In genomic region chr5:139723986-139724587, GRCh38 we compare ENCODE assay signal across 20 cellular contexts.
DNase-seq lines count a peak whose midpoint lies in the region; ATAC-seq and TF ChIP-seq lines count a peak whose summit lies in the region.
"Had no signal": no experiment of that assay in that cellular context is flagged by ENCODE, and none has a peak within 500 bp of the region (broad histone marks: within the 10 kb centered on the region; RNA-seq: fewer than 3 reads in every experiment).

No MANE protein-coding gene starts in this region.

- H3K36me3 Mint-ChIP-seq in HFFc6 (ENCODE audit: low read depth) (peaks cover 13% of the 10 kb centered on the region; the same call in 1 of the 2 replicates), neural crest cell (ENCODE audit: low read depth) (peaks cover 3% of the 10 kb centered on the region)

- TF ChIP-seq CTCF in HFFc6 (IDR thresholded peaks at IDR 0.05): no peak
- TF ChIP-seq CTCF in neural crest cell (conservative IDR thresholded peaks at IDR 0.05): no peak

- H3K27ac ChIP-seq in cingulate gyrus (ENCODE audit: low read depth, low read length) (peak overlapping the region; percentile 40), substantia nigra (ENCODE audit: low read depth, low read length, poor library complexity, severe bottlenecking) (peak overlapping the region; percentile 72)
- H3K27ac ChIP-seq: BLaER1 treated with 17β-estradiol and CSF1 and Interleukin-3, amounts not matched to agents 10 nM and 100 nM; KMS-11 had no signal

- H3K27me3 Mint-ChIP-seq in HFFc6 (ENCODE audit: insufficient read depth): peaks cover 2% of the 10 kb centered on the region; the same call in 1 of the 2 replicates
- H3K27me3 Mint-ChIP-seq in neural crest cell (ENCODE audit: low read depth): no peaks in the 10 kb centered on the region

- H3K4me1 Mint-ChIP-seq in HFFc6 (ENCODE audit: low read depth) (peaks cover 21% of the 10 kb centered on the region), neural crest cell (peaks cover 11% of the 10 kb centered on the region)

- intact Hi-C loops in posterior cingulate gyrus (cut with DNase I): no loop called here

- H3K9me3 Mint-ChIP-seq in HFFc6 (peaks cover 16% of the 10 kb centered on the region), neural crest cell (no peaks in the 10 kb centered on the region)

- H3K27ac Mint-ChIP-seq in HFFc6: peak overlapping the region; percentile 20; the same call in 1 of the 2 replicates
- H3K27ac Mint-ChIP-seq in neural crest cell (ENCODE audit: unreplicated experiment): peak overlapping the region; percentile 60
- H3K27ac Mint-ChIP-seq: CD8-positive, alpha-beta T cell had no signal

- no peak overlapping the region for H3K4me3 Mint-ChIP-seq in HFFc6
- H3K4me3 Mint-ChIP-seq in neural crest cell: no peak overlapping the region
- H3K4me3 Mint-ChIP-seq: CD8-positive, alpha-beta T cell had no signal

- no peak for ATAC-seq in GM18868 (IDR thresholded peaks at IDR 0.05; ENCODE audit: unreplicated experiment)
- no peak for ATAC-seq in GM18858 (IDR thresholded peaks at IDR 0.05; ENCODE audit: unreplicated experiment)
- no peak for ATAC-seq in GM18498 (IDR thresholded peaks at IDR 0.05; ENCODE audit: unreplicated experiment)
- ATAC-seq: CD8-positive, alpha-beta T cell; GM12878 had no signal

- DNase-seq in HFFc6 (no peak), neural crest cell (ENCODE audit: low read depth, low spot score) (no peak), substantia nigra (lab: John Stamatoyannopoulos, UW) (no peak), posterior cingulate gyrus (no peak)
- DNase-seq: CD8-positive, alpha-beta T cell; MV-4-11; NCI-H1417; NCI-H187; NCI-H2107; NCI-H2227 treated with DMSO at 0.1 percent for 48 hours; NCI-H510A treated with DMSO at 0.1 percent for 48 hours; NCI-H774; SHP77 had no signal
